1 cellular context compared by ENCODE assay signal in the genomic region with DNA sequence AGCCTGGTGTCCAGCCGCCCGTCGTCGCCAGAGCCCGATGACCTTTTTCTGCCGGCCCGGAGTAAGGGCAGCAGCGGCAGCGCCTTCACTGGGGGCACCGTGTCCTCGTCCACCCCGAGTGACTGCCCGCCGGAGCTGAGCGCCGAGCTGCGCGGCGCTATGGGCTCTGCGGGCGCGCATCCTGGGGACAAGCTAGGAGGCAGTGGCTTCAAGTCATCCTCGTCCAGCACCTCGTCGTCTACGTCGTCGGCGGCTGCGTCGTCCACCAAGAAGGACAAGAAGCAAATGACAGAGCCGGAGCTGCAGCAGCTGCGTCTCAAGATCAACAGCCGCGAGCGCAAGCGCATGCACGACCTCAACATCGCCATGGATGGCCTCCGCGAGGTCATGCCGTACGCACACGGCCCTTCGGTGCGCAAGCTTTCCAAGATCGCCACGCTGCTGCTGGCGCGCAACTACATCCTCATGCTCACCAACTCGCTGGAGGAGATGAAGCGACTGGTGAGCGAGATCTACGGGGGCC.
A peak's percentile ranks its signal among the peaks of the same experiment; 100 is the strongest.
TF ChIP-seq lines count a peak whose summit lies in the region.

No MANE protein-coding gene starts in this region.

TF ChIP-seq in GM12878, 131 proteins besides CTCF, POLR2A, EP300 and RAD21:
- TF ChIP-seq GATAD2B (conservative IDR thresholded peaks at IDR 0.05; ENCODE audit: low read depth), result no peak
- peak; percentile 91 for TF ChIP-seq HDAC6 (IDR thresholded peaks at IDR 0.05; ENCODE audit: unreplicated experiment)
